In genomic region chr5:57887851-57888621, GRCh38 we compare ENCODE assay signal across 9 cellular contexts.
A peak's percentile ranks its signal among the peaks of the same experiment; 100 is the strongest.
DNase-seq lines count a peak whose midpoint lies in the region; ATAC-seq and TF ChIP-seq lines count a peak whose summit lies in the region.
"Had no signal": no experiment of that assay in that cellular context is flagged by ENCODE, and none has a peak within 500 bp of the region (broad histone marks: within the 10 kb centered on the region; RNA-seq: fewer than 3 reads in every experiment).

No MANE protein-coding gene starts in this region.

- H3K36me3 Mint-ChIP-seq in activated naive CD4-positive, alpha-beta T cell treated with anti-CD3 and anti-CD28 coated beads, Interleukin-2, amount 50 U/mL, for 72 hours, result no peaks in the 10 kb centered on the region
- H3K36me3 Mint-ChIP-seq: activated naive CD4-positive, alpha-beta T cell treated with anti-CD3 and anti-CD28 coated beads, Interleukin-2, amount 50 U/mL, for 24 hours had no signal

- CTCF ChIA-PET in Panc1 (lab: Charles Lee), result interaction anchor here (0.6 to 1.3 kb wide), 8 partner anchors 109 to 590 kb away, joined by 3 to 10 read pairs (median 4); partner anchors contain the start of gene PLK2

- POLR2A ChIA-PET in Panc1 (lab: Charles Lee), result interaction anchor here (0.5 to 0.7 kb wide), 3 partner anchors 102 to 315 kb away, joined by 3 to 5 read pairs (median 3); no protein-coding TSS in a partner anchor

- H3K36me3 ChIP-seq in Panc1 (ENCODE audit: control insufficient read depth, insufficient read depth, low read length) (no peaks in the 10 kb centered on the region), neural cell (ENCODE audit: insufficient read depth, low read length) (no peaks in the 10 kb centered on the region)

- H3K9me3 Mint-ChIP-seq in activated naive CD4-positive, alpha-beta T cell treated with anti-CD3 and anti-CD28 coated beads, Interleukin-2, amount 50 U/mL, for 72 hours, result no peaks in the 10 kb centered on the region
- H3K9me3 Mint-ChIP-seq: activated naive CD4-positive, alpha-beta T cell treated with anti-CD3 and anti-CD28 coated beads, Interleukin-2, amount 50 U/mL, for 24 hours had no signal

- TF ChIP-seq RAD21 in neural cell (conservative IDR thresholded peaks at IDR 0.05), result peak; percentile 97

- in situ Hi-C loops in Panc1 (cut with HindIII; ENCODE audit: low pct_unique_long_range_greater_than_20kb, low sequenced_read_pairs), result no loop called here

- no peak overlapping the region for H3K27ac Mint-ChIP-seq in activated naive CD4-positive, alpha-beta T cell treated with anti-CD3 and anti-CD28 coated beads, Interleukin-2, amount 50 U/mL, for 72 hours
- H3K27ac Mint-ChIP-seq: activated naive CD4-positive, alpha-beta T cell treated with anti-CD3 and anti-CD28 coated beads, Interleukin-2, amount 50 U/mL, for 24 hours had no signal

- intact Hi-C loops in Panc1 (cut with micrococcal nuclease; ENCODE audit: unreplicated experiment), result loop anchor here (1.0 to 10.0 kb wide), 5 partner anchors 111 to 593 kb away; partner anchors contain the start of gene PLK2

- H3K27ac ChIP-seq in Panc1 (ENCODE audit: low read length) (peak overlapping the region; percentile 95), neural cell (ENCODE audit: low read length) (peak overlapping the region; percentile 46)

- H3K9me2 ChIP-seq in neural cell (ENCODE audit: insufficient read depth, low read length), result no peaks in the 10 kb centered on the region

- no TSS peak for BruUV-seq in Panc1 (replicated peaks; lab: Mats Ljungman, UMichigan)

- no peaks in the 10 kb centered on the region for H4K20me1 ChIP-seq in neural cell (ENCODE audit: insufficient read depth)

- H3K79me2 ChIP-seq in neural cell (replicated peaks; ENCODE audit: insufficient read depth, low read length), result no peaks in the 10 kb centered on the region

- peak overlapping the region; percentile 11 for H3K9ac ChIP-seq in neural cell (ENCODE audit: low read length)

- TF ChIP-seq EP300 in neural cell (conservative IDR thresholded peaks at IDR 0.05; ENCODE audit: poor library complexity, severe bottlenecking), result no peak

- DNase-seq in AG08395 (ENCODE audit: low spot score) (peak; percentile 72), HFF-Myc (ENCODE audit: extremely low read depth, low read depth) (no peak), Panc1 (ENCODE audit: low read depth, low spot score) (peak; percentile 27)
- DNase-seq in activated naive CD4-positive, alpha-beta T cell treated with anti-CD3 and anti-CD28 coated beads, Interleukin-2, amount 50 U/mL, for 72 hours (ENCODE audit: low spot score in 2 of 2), result no peak

- peak; percentile 89 for ATAC-seq in Panc1
- peak; percentile 84 for ATAC-seq in esophagus mucosa
- no peak for ATAC-seq in HG03095 (IDR thresholded peaks at IDR 0.05; ENCODE audit: unreplicated experiment)
- ATAC-seq in activated naive CD4-positive, alpha-beta T cell treated with anti-CD3 and anti-CD28 coated beads, Interleukin-2, amount 50 U/mL, for 72 hours, result no peak
- ATAC-seq in HG03039 (IDR thresholded peaks at IDR 0.05; ENCODE audit: unreplicated experiment), result no peak

- H3K4me2 ChIP-seq in neural cell (ENCODE audit: low read length), result no peak overlapping the region

- H3K4me3 ChIP-seq in HFF-Myc (replicated peaks; ENCODE audit: low read depth, low read length) (no peak overlapping the region), Panc1 (ENCODE audit: low read depth in 2 of 2, low read length in 2 of 2) (no peak overlapping the region), neural cell (ENCODE audit: low read length) (no peak overlapping the region)

- H3K27me3 ChIP-seq in Panc1 (ENCODE audit: control insufficient read depth, insufficient read depth, low read length) (no peaks in the 10 kb centered on the region), neural cell (ENCODE audit: insufficient read depth, low read depth, low read length) (no peaks in the 10 kb centered on the region)

- H2AFZ ChIP-seq in neural cell (ENCODE audit: low read depth, low read length), result peak overlapping the region; percentile 38

- no peaks in the 10 kb centered on the region for H3F3A ChIP-seq in neural cell (ENCODE audit: insufficient read depth, low read length, poor library complexity, severe bottlenecking)

- peak; percentile 58 for TF ChIP-seq CTCF in HFF-Myc (IDR thresholded peaks at IDR 0.05; ENCODE audit: low read depth, low read length, missing control alignments)
- TF ChIP-seq CTCF in Panc1 (IDR thresholded peaks at IDR 0.05), result peak; percentile 90
- peak; percentile 94 for TF ChIP-seq CTCF in neural cell (IDR thresholded peaks at IDR 0.05; ENCODE audit: poor library complexity, severe bottlenecking)

- peaks cover 31% of the 10 kb centered on the region for H3K4me1 ChIP-seq in Panc1 (ENCODE audit: control insufficient read depth, insufficient read depth, low read length)

- no peaks in the 10 kb centered on the region for H3K9me3 ChIP-seq in Panc1 (ENCODE audit: control insufficient read depth, insufficient read depth, low read depth, low read length)
- H3K9me3 ChIP-seq in neural cell (ENCODE audit: low read length), result no peaks in the 10 kb centered on the region

TF ChIP-seq in neural cell, 6 proteins besides CTCF, POLR2A, EP300 and RAD21:
- TF ChIP-seq MXI1 (conservative IDR thresholded peaks at IDR 0.05; ENCODE audit: poor library complexity, severe bottlenecking), result no peak
- TF ChIP-seq SMC3 (conservative IDR thresholded peaks at IDR 0.05; ENCODE audit: poor library complexity), result peak; percentile 96

Comparison
In these comparisons a context has a peak if more than half of its experiments do, and no peak if none do; other contexts are left out.
1. DNase-seq: peak in AG08395 (single experiment) and Panc1 (single experiment); none in HFF-Myc (single experiment) and activated naive CD4-positive, alpha-beta T cell treated with anti-CD3 and anti-CD28 coated beads, Interleukin-2, amount 50 U/mL, for 72 hours (0 of 2).
2. ATAC-seq: peak in Panc1 (single experiment) and esophagus mucosa (single experiment); none in HG03095 (single experiment), activated naive CD4-positive, alpha-beta T cell treated with anti-CD3 and anti-CD28 coated beads, Interleukin-2, amount 50 U/mL, for 72 hours (0 of 2) and HG03039 (single experiment).
3. Peak in every context shown above with its lines, with median percentiles within 50 percentile points of each other: CTCF ChIP-seq.